Comparison of ENCODE assay signal across 9 cellular contexts in genomic region chr1:59072017-59072947, GRCh38.
DNase-seq lines count a peak whose midpoint lies in the region; ATAC-seq and TF ChIP-seq lines count a peak whose summit lies in the region.
"Had no signal": no experiment of that assay in that cellular context is flagged by ENCODE, and none has a peak within 500 bp of the region (broad histone marks: within the 10 kb centered on the region; RNA-seq: fewer than 3 reads in every experiment).

No MANE protein-coding gene starts in this region.

- no peak for TF ChIP-seq CTCF in mucosa of descending colon (IDR thresholded peaks at IDR 0.05)
- no peak for TF ChIP-seq CTCF in ovary (IDR thresholded peaks at IDR 0.05)

- intact Hi-C loops in mucosa of descending colon (cut with DNase I, micrococcal nuclease) = no loop called here
- intact Hi-C loops in ovary (cut with DNase I) = loop anchor here in 1 of 4 donors (10.0 kb wide), 1 partner anchor 287 kb away; the partner anchor contains the start of gene JUN

- peak; percentile 39 for ATAC-seq in mucosa of descending colon
- no peak for ATAC-seq in GM21423 (IDR thresholded peaks at IDR 0.05; ENCODE audit: unreplicated experiment)
- no peak for ATAC-seq in GM21576 (IDR thresholded peaks at IDR 0.05; ENCODE audit: unreplicated experiment)

- WGBS in HUES64 = 32% methylated on average over 9 of the region's 9 CpGs
- WGBS in ovary, 3 donors = 73 to 76% (median 75%) methylated on average over 9 of the region's 9 CpGs

- H3K4me3 ChIP-seq in HUES64 (ENCODE audit: low read length) (peak overlapping the region; percentile 7; the same call in 1 of the 2 replicates), mucosa of descending colon (no peak overlapping the region), ovary (no peak overlapping the region)

- H3K27ac ChIP-seq in HUES64 (ENCODE audit: low read depth, low read length) (peak overlapping the region; percentile 61), ovary (no peak overlapping the region)

- H3K9ac ChIP-seq in HUES64 (ENCODE audit: low read depth, low read length) = peak overlapping the region; percentile 44

- H3K9me3 ChIP-seq in HUES64 (ENCODE audit: insufficient read depth, low read depth, low read length) (no peaks in the 10 kb centered on the region), mucosa of descending colon (no peaks in the 10 kb centered on the region), ovary (no peaks in the 10 kb centered on the region)

- no peak for TF ChIP-seq POLR2A in ovary (IDR thresholded peaks at IDR 0.05)

- H3K4me1 ChIP-seq in HUES64 (ENCODE audit: insufficient read depth, low read length) (peaks cover 54% of the 10 kb centered on the region), mucosa of descending colon (ENCODE audit: low read depth) (peaks cover 7% of the 10 kb centered on the region), ovary (ENCODE audit: insufficient read depth) (no peaks in the 10 kb centered on the region)

- H3K36me3 ChIP-seq in HUES64 (ENCODE audit: insufficient read depth, low read length) (no peaks in the 10 kb centered on the region), mucosa of descending colon (ENCODE audit: low read depth) (no peaks in the 10 kb centered on the region), ovary (no peaks in the 10 kb centered on the region)

- no peaks in the 10 kb centered on the region for H3K27me3 ChIP-seq in HUES64 (ENCODE audit: insufficient read depth, low read length)
- H3K27me3 ChIP-seq in ovary = no peaks in the 10 kb centered on the region

- DNase-seq in EH (ENCODE audit: low read depth) (peak; percentile 20), mucosa of descending colon (peak in 1 of 3 donors; percentile 41), NCI-H187 treated with DMSO at 0.1 percent for 48 hours (lab: John Stamatoyannopoulos, UW) (no peak), ovary (no peak)
- peak; percentile 19 to 29 for DNase-seq in activated CD4-positive, alpha-beta T cell treated with anti-CD3 and anti-CD28 coated beads, Interleukin-2, amount 50 U/mL, for 4 hours
- DNase-seq: central memory CD4-positive, alpha-beta T cell had no signal

- TF ChIP-seq EP300 in ovary (IDR thresholded peaks at IDR 0.05) = no peak

Comparison
In these comparisons a context has a peak if more than half of its experiments do, and no peak if none do; other contexts are left out.
1. DNase-seq: peak in EH (single experiment) and activated CD4-positive, alpha-beta T cell treated with anti-CD3 and anti-CD28 coated beads, Interleukin-2, amount 50 U/mL, for 4 hours (2 of 2); none in NCI-H187 treated with DMSO at 0.1 percent for 48 hours (single experiment) and ovary (0 of 5).